31 cellular contexts compared by ENCODE assay signal in the genomic region with DNA sequence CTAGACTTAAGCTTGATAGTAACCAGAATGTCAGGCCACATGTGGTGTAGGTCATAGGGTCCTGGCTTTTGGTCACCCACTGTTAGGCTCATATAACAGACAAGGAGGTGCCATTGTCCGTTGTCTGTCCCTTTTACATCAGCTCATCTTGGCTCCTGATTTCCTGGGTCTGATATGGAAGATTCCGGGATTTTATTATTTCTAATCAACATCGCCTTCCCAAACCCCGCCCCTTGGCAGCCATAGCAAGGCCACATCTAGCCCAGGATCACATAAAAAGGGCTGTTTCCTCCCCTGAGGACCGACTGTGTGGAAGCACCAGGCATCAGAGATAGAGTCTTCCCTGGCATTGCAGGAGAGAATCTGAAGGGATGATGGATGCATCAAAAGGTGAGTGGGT. TPM values are rescaled to one million over a fixed set of nuclear protein-coding genes. Genes with fewer than 3 reads are reported as not detected.
"Had no signal": no experiment of that assay in that cellular context is flagged by ENCODE, and none has a peak within 500 bp of the region (broad histone marks: within the 10 kb centered on the region; RNA-seq: fewer than 3 reads in every experiment).

A gene (plus strand): TSS at position 301 of the 400 bp plus-strand sequence. CDS start 71 bp downstream, at position 372.

- H3K9me3 ChIP-seq: esophagus squamous epithelium, gastrocnemius medialis, heart right ventricle, left lung, lower lobe of right lung had no signal

- H3K27ac ChIP-seq: coronary artery, dorsolateral prefrontal cortex, epithelial cell of prostate, esophagus squamous epithelium, gastrocnemius medialis, heart right ventricle, left lung, lower lobe of right lung had no signal

- H3K4me1 ChIP-seq: esophagus squamous epithelium, gastrocnemius medialis, heart right ventricle, left lung, lower lobe of right lung had no signal

- DNase-seq: dermis blood vessel endothelial cell; dorsolateral prefrontal cortex; effector CD4-positive, alpha-beta T cell; effector memory CD4-positive, alpha-beta T cell; erythroblast; esophagus squamous epithelium; foreskin fibroblast; foreskin melanocyte; gastrocnemius medialis; glutamatergic neuron; head of caudate nucleus; heart right ventricle; hippocampal formation; left cardiac atrium; left lung; left ventricle myocardium superior; lower lobe of right lung; mesendoderm; midbrain had no signal

- H3K27me3 ChIP-seq: dorsolateral prefrontal cortex, esophagus squamous epithelium, gastrocnemius medialis, heart right ventricle, left lung had no signal

- H3K4me3 ChIP-seq: coronary artery, dorsolateral prefrontal cortex, esophagus squamous epithelium, gastrocnemius medialis, heart right ventricle, left lung, lower lobe of right lung had no signal

- ATAC-seq: esophagus mucosa, gastrocnemius medialis, heart right ventricle, left cardiac atrium, left lung, left ventricle myocardium superior, lower lobe of right lung had no signal

- FAIRE-seq: colon, endometrium, islet of Langerhans, keratinocyte had no signal

- H3K36me3 ChIP-seq: esophagus squamous epithelium, gastrocnemius medialis, heart right ventricle, left lung, lower lobe of right lung had no signal

RNA-seq across cellular contexts. Expression of the gene that starts here (rescaled TPM):
- total RNA-seq: dermis blood vessel endothelial cell, esophagus mucosa, esophagus squamous epithelium, gastrocnemius medialis, glomerular endothelial cell, heart right ventricle, kidney epithelial cell, left cardiac atrium, left lung, left ventricle myocardium superior, lower lobe of right lung, lung microvascular endothelial cell, mononuclear cell, mucosa of gallbladder had no signal
- polyA plus RNA-seq: heart right ventricle had no signal
